Comparison of ENCODE assay signal across 8 cellular contexts in genomic region chr12:116818341-116818856, GRCh38.
DNase-seq lines count a peak whose midpoint lies in the region; ATAC-seq, FAIRE-seq and TF ChIP-seq lines count a peak whose summit lies in the region.

No MANE protein-coding gene starts in this region.

- 69% methylated on average over 10 of the region's 11 CpGs for WGBS in HepG2 (ENCODE audit: low lambda C conversion rate)
- WGBS in suprapubic skin: 53% methylated on average over 11 of the region's 11 CpGs

- no peak overlapping the region for H2AFZ ChIP-seq in HepG2 (ENCODE audit: low read length)

- no peaks in the 10 kb centered on the region for H3K79me2 ChIP-seq in HepG2 (ENCODE audit: insufficient read depth, low read length)

- H3K4me3 ChIP-seq in HepG2 (replicated peaks in 1 of 3; ENCODE audit: insufficient read depth in 1 of 3, low read depth in 2 of 3, low read length in 3 of 3) (peak overlapping the region; percentile 81 to 90 (median 88)), suprapubic skin (peak overlapping the region; percentile 79)

- ATAC-seq in CD4-positive, alpha-beta T cell (ENCODE audit: poor library complexity): peak; percentile 19
- ATAC-seq in GM21717 (IDR thresholded peaks at IDR 0.05; ENCODE audit: unreplicated experiment) (peak; percentile 4), HepG2 (no peak), HG02973 (IDR thresholded peaks at IDR 0.05; ENCODE audit: unreplicated experiment) (no peak)

- TF ChIP-seq CTCF in CD4-positive, alpha-beta T cell (IDR thresholded peaks at IDR 0.05): no peak
- TF ChIP-seq CTCF in chondrocyte (IDR thresholded peaks at IDR 0.05) (no peak), HepG2 (CRISPR knock-in tag; IDR thresholded peaks at IDR 0.05) (no peak), suprapubic skin (IDR thresholded peaks at IDR 0.05) (no peak)

- TF ChIP-seq POLR2A in HepG2 (IDR thresholded peaks at IDR 0.05; ENCODE audit: insufficient read depth in 1 of 2, low read depth in 2 of 2, low read length in 2 of 2) (no peak), suprapubic skin (IDR thresholded peaks at IDR 0.05) (no peak)

- peaks cover 21% of the 10 kb centered on the region for H3K4me1 Mint-ChIP-seq in CD4-positive, alpha-beta T cell (ENCODE audit: low read depth)
- H3K4me1 Mint-ChIP-seq in chondrocyte (ENCODE audit: low read depth): peaks cover 17% of the 10 kb centered on the region

- POLR2A ChIA-PET in CD4-positive, alpha-beta T cell (lab: Charles Lee): no interaction called here
- POLR2A ChIA-PET in HepG2 (lab: Yijun Ruan, JAX): interaction anchor here (0.7 kb wide), 2 partner anchors 42 to 80 kb away, joined by 3 to 4 read pairs; partner anchors contain the start of genes RNFT2 and SPRING1

- peaks cover 8% of the 10 kb centered on the region for H3K36me3 Mint-ChIP-seq in CD4-positive, alpha-beta T cell (ENCODE audit: low read depth)
- no peaks in the 10 kb centered on the region for H3K36me3 Mint-ChIP-seq in chondrocyte (ENCODE audit: low read depth)

- peak overlapping the region; percentile 89 for H3K27ac Mint-ChIP-seq in CD4-positive, alpha-beta T cell
- H3K27ac Mint-ChIP-seq in chondrocyte (ENCODE audit: unreplicated experiment): peak overlapping the region; percentile 99

- FAIRE-seq in HepG2 (lab: Jason Lieb, UNC): no peak

- CTCF ChIA-PET in CD4-positive, alpha-beta T cell (lab: Charles Lee): no interaction called here
- CTCF ChIA-PET in HepG2 (lab: Yijun Ruan, JAX; ENCODE audit: low intra/inter-chr PET ratio, low total read pairs): no interaction called here

- DNase-seq in CD4-positive, alpha-beta T cell: peak in 6 of 10 experiments; percentile 4 to 13 (median 11)
- DNase-seq in SK-MEL-5 (ENCODE audit: low read depth, low spot score) (peak; percentile 56), chondrocyte (ENCODE audit: low spot score) (no peak), HepG2 (ENCODE audit: low spot score) (no peak), suprapubic skin (ENCODE audit: low spot score in 2 of 2) (no peak), SKM-1 (lab: John Stamatoyannopoulos, UW; ENCODE audit: unreplicated experiment) (no peak)

- intact Hi-C loops in CD4-positive, alpha-beta T cell (cut with DNase I, micrococcal nuclease): loop anchor here (2.0 to 10.0 kb wide), 4 partner anchors 78 to 1196 kb away; partner anchors contain the start of genes FBXW8 (in 1 of the 2) and RFC5 (in 1 of the 2)
- intact Hi-C loops in HepG2 (cut with micrococcal nuclease; ENCODE audit: unreplicated experiment): no loop called here

- peak overlapping the region; percentile 85 for H3K9ac ChIP-seq in HepG2 (ENCODE audit: insufficient read depth, low read depth, low read length)

- no peaks in the 10 kb centered on the region for H3K27me3 ChIP-seq in CD4-positive, alpha-beta T cell (ENCODE audit: control insufficient read depth, insufficient read depth, low read length)
- H3K27me3 ChIP-seq in HepG2 (ENCODE audit: control insufficient read depth in 1 of 2, insufficient read depth in 2 of 2, low read length in 2 of 2): no peaks in the 10 kb centered on the region; a peak in 1 of 5 replicates
- no peaks in the 10 kb centered on the region for H3K27me3 ChIP-seq in suprapubic skin

- H3K9me3 Mint-ChIP-seq in CD4-positive, alpha-beta T cell: no peaks in the 10 kb centered on the region
- H3K9me3 Mint-ChIP-seq in chondrocyte (ENCODE audit: low read depth): no peaks in the 10 kb centered on the region

- H3K9me3 ChIP-seq in CD4-positive, alpha-beta T cell (ENCODE audit: control insufficient read depth, low read length): no peaks in the 10 kb centered on the region
- H3K9me3 ChIP-seq in HepG2 (ENCODE audit: low read length) (no peaks in the 10 kb centered on the region), suprapubic skin (no peaks in the 10 kb centered on the region)

- peak overlapping the region; percentile 90 for H3K4me2 ChIP-seq in HepG2 (ENCODE audit: low read depth, low read length)

- TF ChIP-seq RAD21 in HepG2 (CRISPR knock-in tag; IDR thresholded peaks at IDR 0.05): no peak

- in situ Hi-C loops in SK-MEL-5 (cut with HindIII; ENCODE audit: low pct_unique_long_range_greater_than_20kb, low sequenced_read_pairs) (no loop called here), HepG2 (cut with HindIII; ENCODE audit: extremely low pct_ligation_motif_present, low pct_unique_long_range_greater_than_20kb) (no loop called here)

- H3K4me3 Mint-ChIP-seq in CD4-positive, alpha-beta T cell: peak overlapping the region; percentile 98
- peak overlapping the region; percentile 96 for H3K4me3 Mint-ChIP-seq in chondrocyte (ENCODE audit: unreplicated experiment)

- TF ChIP-seq EP300 in HepG2 (IDR thresholded peaks at IDR 0.05; ENCODE audit: low read depth in 2 of 2, low read length in 2 of 2) (no peak), HepG2 (CRISPR knock-in tag; IDR thresholded peaks at IDR 0.05; ENCODE audit: borderline replicate concordance) (no peak), suprapubic skin (IDR thresholded peaks at IDR 0.05) (no peak)

- H4K20me1 ChIP-seq in HepG2 (ENCODE audit: insufficient read depth, low read length): no peaks in the 10 kb centered on the region

- peaks cover 10% of the 10 kb centered on the region for H3K4me1 ChIP-seq in HepG2 (ENCODE audit: insufficient read depth, low read length)
- H3K4me1 ChIP-seq in suprapubic skin: peaks cover 14% of the 10 kb centered on the region

- no TSS peak for BruUV-seq in HepG2 (replicated peaks; lab: Mats Ljungman, UMichigan)

- H3K36me3 ChIP-seq in HepG2 (replicated peaks in 1 of 2; ENCODE audit: control insufficient read depth in 1 of 2, insufficient read depth in 2 of 2, low read length in 2 of 2): no peaks in the 10 kb centered on the region
- H3K36me3 ChIP-seq in suprapubic skin: no peaks in the 10 kb centered on the region

- H3K27me3 Mint-ChIP-seq in CD4-positive, alpha-beta T cell: no peaks in the 10 kb centered on the region
- H3K27me3 Mint-ChIP-seq in chondrocyte (ENCODE audit: low read depth): no peaks in the 10 kb centered on the region

- peak overlapping the region; percentile 80 for H3K27ac ChIP-seq in CD4-positive, alpha-beta T cell (ENCODE audit: low read depth, low read length)
- H3K27ac ChIP-seq in HepG2 (ENCODE audit: extremely low read length, insufficient read depth, low read length) (peak overlapping the region; percentile 74), suprapubic skin (peak overlapping the region; percentile 88)

TF ChIP-seq in HepG2, 621 proteins besides CTCF, POLR2A, EP300 and RAD21 (continues in another document):
- TF ChIP-seq ZNF343 (CRISPR knock-in tag; IDR thresholded peaks at IDR 0.05) (no peak), ZC3H13 (CRISPR knock-in tag; IDR thresholded peaks at IDR 0.05) (no peak), SRY (CRISPR knock-in tag; IDR thresholded peaks at IDR 0.05) (0 out of 2 replicates have a peak, but pooled peaks have one; percentile 17), HMGA1 (CRISPR knock-in tag; conservative IDR thresholded peaks at IDR 0.05) (no peak), ISX (CRISPR knock-in tag; conservative IDR thresholded peaks at IDR 0.05) (no peak), KAT2B (IDR thresholded peaks at IDR 0.05; ENCODE audit: borderline replicate concordance, low read depth, low read length) (no peak), ZNF720 (CRISPR knock-in tag; IDR thresholded peaks at IDR 0.05) (no peak), SP4 (CRISPR knock-in tag; IDR thresholded peaks at IDR 0.05) (no peak), ZNF501 (CRISPR knock-in tag; IDR thresholded peaks at IDR 0.05) (no peak), ZNF629 (CRISPR knock-in tag; conservative IDR thresholded peaks at IDR 0.05) (0 out of 2 replicates have a peak, but pooled peaks have one; percentile 28)
- TF ChIP-seq, protein P1, sequence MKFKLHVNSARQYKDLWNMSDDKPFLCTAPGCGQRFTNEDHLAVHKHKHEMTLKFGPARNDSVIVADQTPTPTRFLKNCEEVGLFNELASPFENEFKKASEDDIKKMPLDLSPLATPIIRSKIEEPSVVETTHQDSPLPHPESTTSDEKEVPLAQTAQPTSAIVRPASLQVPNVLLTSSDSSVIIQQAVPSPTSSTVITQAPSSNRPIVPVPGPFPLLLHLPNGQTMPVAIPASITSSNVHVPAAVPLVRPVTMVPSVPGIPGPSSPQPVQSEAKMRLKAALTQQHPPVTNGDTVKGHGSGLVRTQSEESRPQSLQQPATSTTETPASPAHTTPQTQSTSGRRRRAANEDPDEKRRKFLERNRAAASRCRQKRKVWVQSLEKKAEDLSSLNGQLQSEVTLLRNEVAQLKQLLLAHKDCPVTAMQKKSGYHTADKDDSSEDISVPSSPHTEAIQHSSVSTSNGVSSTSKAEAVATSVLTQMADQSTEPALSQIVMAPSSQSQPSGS (CRISPR knock-in tag; IDR thresholded peaks at IDR 0.05): no peak
- TF ChIP-seq, protein P2, sequence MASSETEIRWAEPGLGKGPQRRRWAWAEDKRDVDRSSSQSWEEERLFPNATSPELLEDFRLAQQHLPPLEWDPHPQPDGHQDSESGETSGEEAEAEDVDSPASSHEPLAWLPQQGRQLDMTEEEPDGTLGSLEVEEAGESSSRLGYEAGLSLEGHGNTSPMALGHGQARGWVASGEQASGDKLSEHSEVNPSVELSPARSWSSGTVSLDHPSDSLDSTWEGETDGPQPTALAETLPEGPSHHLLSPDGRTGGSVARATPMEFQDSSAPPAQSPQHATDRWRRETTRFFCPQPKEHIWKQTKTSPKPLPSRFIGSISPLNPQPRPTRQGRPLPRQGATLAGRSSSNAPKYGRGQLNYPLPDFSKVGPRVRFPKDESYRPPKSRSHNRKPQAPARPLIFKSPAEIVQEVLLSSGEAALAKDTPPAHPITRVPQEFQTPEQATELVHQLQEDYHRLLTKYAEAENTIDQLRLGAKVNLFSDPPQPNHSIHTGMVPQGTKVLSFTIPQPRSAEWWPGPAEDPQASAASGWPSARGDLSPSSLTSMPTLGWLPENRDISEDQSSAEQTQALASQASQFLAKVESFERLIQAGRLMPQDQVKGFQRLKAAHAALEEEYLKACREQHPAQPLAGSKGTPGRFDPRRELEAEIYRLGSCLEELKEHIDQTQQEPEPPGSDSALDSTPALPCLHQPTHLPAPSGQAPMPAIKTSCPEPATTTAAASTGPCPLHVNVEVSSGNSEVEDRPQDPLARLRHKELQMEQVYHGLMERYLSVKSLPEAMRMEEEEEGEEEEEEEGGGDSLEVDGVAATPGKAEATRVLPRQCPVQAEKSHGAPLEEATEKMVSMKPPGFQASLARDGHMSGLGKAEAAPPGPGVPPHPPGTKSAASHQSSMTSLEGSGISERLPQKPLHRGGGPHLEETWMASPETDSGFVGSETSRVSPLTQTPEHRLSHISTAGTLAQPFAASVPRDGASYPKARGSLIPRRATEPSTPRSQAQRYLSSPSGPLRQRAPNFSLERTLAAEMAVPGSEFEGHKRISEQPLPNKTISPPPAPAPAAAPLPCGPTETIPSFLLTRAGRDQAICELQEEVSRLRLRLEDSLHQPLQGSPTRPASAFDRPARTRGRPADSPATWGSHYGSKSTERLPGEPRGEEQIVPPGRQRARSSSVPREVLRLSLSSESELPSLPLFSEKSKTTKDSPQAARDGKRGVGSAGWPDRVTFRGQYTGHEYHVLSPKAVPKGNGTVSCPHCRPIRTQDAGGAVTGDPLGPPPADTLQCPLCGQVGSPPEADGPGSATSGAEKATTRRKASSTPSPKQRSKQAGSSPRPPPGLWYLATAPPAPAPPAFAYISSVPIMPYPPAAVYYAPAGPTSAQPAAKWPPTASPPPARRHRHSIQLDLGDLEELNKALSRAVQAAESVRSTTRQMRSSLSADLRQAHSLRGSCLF (CRISPR knock-in tag; IDR thresholded peaks at IDR 0.05; ENCODE audit: borderline replicate concordance): no peak

Comparison
In these comparisons a context has a peak if more than half of its experiments do, and no peak if none do; other contexts are left out.
1. ATAC-seq: peak in CD4-positive, alpha-beta T cell (single experiment) and GM21717 (single experiment); none in HepG2 (single experiment) and HG02973 (single experiment).
2. DNase-seq: peak in CD4-positive, alpha-beta T cell (6 of 10) and SK-MEL-5 (single experiment); none in chondrocyte (single experiment), HepG2 (single experiment), suprapubic skin (0 of 2) and SKM-1 (single experiment).
3. Peak in every context shown above with its lines, with median percentiles within 50 percentile points of each other: H3K27ac ChIP-seq.